ENCODE assay signal across 15 cellular contexts in the genomic region with DNA sequence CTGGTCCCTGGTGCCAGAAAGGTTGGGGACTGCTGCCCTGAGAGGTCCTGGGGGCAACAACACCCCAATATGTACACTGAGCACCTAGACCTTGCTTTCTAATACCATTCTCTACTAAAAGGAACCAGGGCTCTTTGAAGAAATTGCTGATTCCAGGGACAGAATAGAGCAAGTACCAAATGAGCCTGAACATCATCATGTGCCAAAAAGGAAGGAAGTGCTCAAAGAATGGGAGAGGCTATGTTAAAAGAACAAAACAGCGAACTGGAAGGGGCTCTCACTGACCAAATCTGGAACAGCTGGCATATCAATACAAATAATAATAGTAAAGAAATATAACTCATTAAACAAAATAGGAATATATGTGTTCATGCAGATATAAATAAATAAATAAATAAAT. TPM values are rescaled to one million over a fixed set of nuclear protein-coding genes. Genes with fewer than 3 reads are reported as not detected.
DNase-seq lines count a peak whose midpoint lies in the region; ATAC-seq and TF ChIP-seq lines count a peak whose summit lies in the region.
"Had no signal": no experiment of that assay in that cellular context is flagged by ENCODE, and none has a peak within 500 bp of the region (broad histone marks: within the 10 kb centered on the region; RNA-seq: fewer than 3 reads in every experiment).

No MANE protein-coding gene starts in this region.

- no peaks in the 10 kb centered on the region for H3K4me1 Mint-ChIP-seq in CD8-positive, alpha-beta memory T cell
- H3K4me1 Mint-ChIP-seq: B cell, GM23338 had no signal

- H3K36me3 ChIP-seq in heart right ventricle (peaks cover 0 to 37% (median 0%) of the 10 kb centered on the region in 9 donors), spleen (no peaks in the 10 kb centered on the region), PC-9 (ENCODE audit: low read depth) (peaks cover 25% of the 10 kb centered on the region)
- H3K36me3 ChIP-seq in CD8-positive, alpha-beta memory T cell (ENCODE audit: insufficient read depth, low read length) = no peaks in the 10 kb centered on the region

- CTCF ChIA-PET in PC-9 (lab: Charles Lee) = no interaction called here
- CTCF ChIA-PET in CD8-positive, alpha-beta memory T cell (lab: Charles Lee) = no interaction called here

- intact Hi-C loops in heart right ventricle (cut with DNase I) (no loop called here), cardiac septum (cut with DNase I) (no loop called here), right cardiac atrium (cut with DNase I) (no loop called here), spleen (cut with DNase I; ENCODE audit: low total_unique reads) (no loop called here), PC-9 (cut with micrococcal nuclease; ENCODE audit: unreplicated experiment) (loop anchor here (5.0 kb wide), 1 partner anchor 51 kb away; a partner anchor contains a TSS)

- H3F3A ChIP-seq in PC-9 (ENCODE audit: insufficient read depth, low read depth) = peaks cover 59% of the 10 kb centered on the region

- WGBS in heart right ventricle, 2 donors = 65 to 75% methylated on average over 1 of the region's 1 CpG
- WGBS in right cardiac atrium = 57% methylated on average over 1 of the region's 1 CpG
- whole genome bisulfite sequencing in spleen, 5 donors = 30 to 53% (median 36%) methylated on average over 1 of the region's 1 CpG

- H3K9me3 Mint-ChIP-seq in CD8-positive, alpha-beta memory T cell = no peaks in the 10 kb centered on the region
- H3K9me3 Mint-ChIP-seq: CD4-positive, alpha-beta T cell; GM23338 had no signal

- H3K27ac ChIP-seq in heart right ventricle (peak overlapping the region in 4 of 10 donors; percentile 15 to 76 (median 36)), right cardiac atrium (ENCODE audit: low read length) (peak overlapping the region; percentile 16), spleen (peak overlapping the region in 6 of 8 donors; percentile 22 to 70 (median 54)), PC-9 (no peak overlapping the region)
- no peak overlapping the region for H3K27ac ChIP-seq in CD8-positive, alpha-beta memory T cell (ENCODE audit: low read depth, low read length)

- peak overlapping the region in 1 of 10 donors; percentile 0 for H3K4me3 ChIP-seq in heart right ventricle
- no peak overlapping the region for H3K4me3 ChIP-seq in right cardiac atrium (ENCODE audit: low read length)
- H3K4me3 ChIP-seq in spleen = no peak overlapping the region
- H3K4me3 ChIP-seq in PC-9 = no peak overlapping the region
- no peak overlapping the region for H3K4me3 ChIP-seq in CD8-positive, alpha-beta memory T cell (ENCODE audit: low read length)
- H3K4me3 ChIP-seq: GM23338 had no signal

- H2AFZ ChIP-seq in PC-9 = no peak overlapping the region
- H2AFZ ChIP-seq: GM23338 had no signal

- no TSS peak for BruUV-seq in PC-9 (replicated peaks; lab: Mats Ljungman, UMichigan)

- POLR2A ChIA-PET in PC-9 (lab: Charles Lee; ENCODE audit: unreplicated experiment) = interaction anchor here (0.9 kb wide), 1 partner anchor 54 kb away, joined by 6 read pairs; no protein-coding TSS in a partner anchor
- POLR2A ChIA-PET in CD8-positive, alpha-beta memory T cell (lab: Charles Lee) = no interaction called here

- H4K20me1 ChIP-seq in PC-9 (ENCODE audit: insufficient read depth) = peaks cover 14% of the 10 kb centered on the region; the same call in 1 of the 2 replicates

- TF ChIP-seq POLR2A in spleen (IDR thresholded peaks at IDR 0.05) = no peak

- H3K27ac Mint-ChIP-seq in CD8-positive, alpha-beta memory T cell = no peak overlapping the region
- H3K27ac Mint-ChIP-seq: B cell; CD4-positive, alpha-beta T cell; GM23338 had no signal

- H3K4me3 Mint-ChIP-seq in CD8-positive, alpha-beta memory T cell = no peak overlapping the region
- H3K4me3 Mint-ChIP-seq: B cell; CD4-positive, alpha-beta T cell; GM23338 had no signal

- DNase-seq in heart right ventricle (no peak), cardiac septum (ENCODE audit: low spot score) (no peak), dermis microvascular lymphatic vessel endothelial cell (ENCODE audit: low read depth in 2 of 2) (peak; percentile 9 to 38), right cardiac atrium (no peak), spleen (no peak), PC-9 (no peak)
- no peak for DNase-seq in CD8-positive, alpha-beta memory T cell
- DNase-seq: CD4-positive, alpha-beta T cell; DMS153; DMS79 treated with DMSO at 0.1 percent for 48 hours; EL; H7 had no signal

- peaks cover 91% of the 10 kb centered on the region for H3K79me2 ChIP-seq in PC-9 (ENCODE audit: low read depth)

- peaks cover 0 to 14% (median 0%) of the 10 kb centered on the region in 3 donors for H3K36me3 Mint-ChIP-seq in CD8-positive, alpha-beta memory T cell

- H3K4me1 ChIP-seq in heart right ventricle (peaks cover 0 to 43% (median 20%) of the 10 kb centered on the region in 9 donors), right cardiac atrium (ENCODE audit: control insufficient read depth, insufficient read depth, low read length) (no peaks in the 10 kb centered on the region), spleen (peaks cover 0 to 29% (median 13%) of the 10 kb centered on the region in 6 donors), PC-9 (replicated peaks; ENCODE audit: insufficient read depth) (peaks cover 31% of the 10 kb centered on the region)
- H3K4me1 ChIP-seq in CD8-positive, alpha-beta memory T cell (ENCODE audit: insufficient read depth, low read length) = no peaks in the 10 kb centered on the region

- H3K9me3 ChIP-seq in heart right ventricle = no peaks in the 10 kb centered on the region
- H3K9me3 ChIP-seq in right cardiac atrium (ENCODE audit: control insufficient read depth, low read length) = no peaks in the 10 kb centered on the region
- H3K9me3 ChIP-seq in spleen = peaks cover 0 to 3% (median 0%) of the 10 kb centered on the region in 8 donors
- 0 out of 2 replicates have a peak, but pooled peaks cover 5% of the 10 kb centered on the region for H3K9me3 ChIP-seq in PC-9 (ENCODE audit: insufficient read depth, low read depth)
- H3K9me3 ChIP-seq in CD8-positive, alpha-beta memory T cell (ENCODE audit: low read length) = no peaks in the 10 kb centered on the region

- no peaks in the 10 kb centered on the region for H3K27me3 ChIP-seq in heart right ventricle
- no peaks in the 10 kb centered on the region for H3K27me3 ChIP-seq in right cardiac atrium (ENCODE audit: control insufficient read depth, insufficient read depth)
- no peaks in the 10 kb centered on the region for H3K27me3 ChIP-seq in spleen (replicated peaks in 1 of 7)
- no peaks in the 10 kb centered on the region for H3K27me3 ChIP-seq in PC-9 (ENCODE audit: insufficient read depth, low read depth)
- H3K27me3 ChIP-seq in CD8-positive, alpha-beta memory T cell (ENCODE audit: insufficient read depth, low read length, poor library complexity, severe bottlenecking) = no peaks in the 10 kb centered on the region

- H3K9me2 ChIP-seq in PC-9 (ENCODE audit: insufficient read depth) = no peaks in the 10 kb centered on the region

- no peak overlapping the region for H3K4me2 ChIP-seq in PC-9
- H3K4me2 ChIP-seq: GM23338 had no signal

- H3K27me3 Mint-ChIP-seq in CD8-positive, alpha-beta memory T cell = peaks cover 1 to 4% of the 10 kb centered on the region in 2 donors
- H3K27me3 Mint-ChIP-seq: B cell; CD4-positive, alpha-beta T cell had no signal

- peak in 6 of 8 donors; percentile 47 to 75 (median 62) for ATAC-seq in heart right ventricle
- peak in 1 of 2 donors; percentile 72 for ATAC-seq in right cardiac atrium
- no peak for ATAC-seq in HG03175 (IDR thresholded peaks at IDR 0.05; ENCODE audit: unreplicated experiment)
- ATAC-seq: GM23338 had no signal

- no peak for TF ChIP-seq CTCF in heart right ventricle (IDR thresholded peaks at IDR 0.05)
- TF ChIP-seq CTCF in spleen (IDR thresholded peaks at IDR 0.05 in 8 of 11, conservative IDR thresholded peaks at IDR 0.05 in 3 of 11) = no peak
- no peak for TF ChIP-seq CTCF in PC-9 (conservative IDR thresholded peaks at IDR 0.05)

RNA-seq across cellular contexts. Expression of a gene that starts 50.8 kb away (rescaled TPM):
- total RNA-seq in heart right ventricle (10 to 100 TPM; 22.9 to 54.5 (median 40.1) TPM), cardiac septum (55.3 TPM), dermis microvascular lymphatic vessel endothelial cell (16.3 and 18.3 TPM in 2 replicates), right cardiac atrium (10 to 100 TPM; 30.5 to 49.8 (median 38.7) TPM), spleen (10 to 100 TPM; 22.2 to 45.9 (median 29.1) TPM), PC-9 (2021) (19.6 and 44.2 TPM in 2 replicates)
- polyA plus RNA-seq in heart right ventricle (10 to 100 TPM; 15.4 to 31.6 TPM), right cardiac atrium (20.0 TPM), spleen (1 to 10 TPM; 3.1 to 8.2 (median 7.2) TPM)
- total RNA-seq in CD8-positive, alpha-beta memory T cell = 1 to 10 TPM; 4.3 to 4.7 TPM
- polyA plus RNA-seq in CD8-positive, alpha-beta memory T cell = 3.3 TPM

Comparison
In these comparisons a context has a peak if more than half of its experiments do, and no peak if none do; other contexts are left out.
1. DNase-seq: peak in dermis microvascular lymphatic vessel endothelial cell (2 of 2); none in heart right ventricle (0 of 2), cardiac septum (single experiment), right cardiac atrium (0 of 3), spleen (single experiment), PC-9 (0 of 2) and CD8-positive, alpha-beta memory T cell (0 of 5).
2. H3K27ac ChIP-seq: peak in right cardiac atrium (single experiment) and spleen (6 of 8); none in PC-9 (single experiment) and CD8-positive, alpha-beta memory T cell (single experiment).